In the genomic region with DNA sequence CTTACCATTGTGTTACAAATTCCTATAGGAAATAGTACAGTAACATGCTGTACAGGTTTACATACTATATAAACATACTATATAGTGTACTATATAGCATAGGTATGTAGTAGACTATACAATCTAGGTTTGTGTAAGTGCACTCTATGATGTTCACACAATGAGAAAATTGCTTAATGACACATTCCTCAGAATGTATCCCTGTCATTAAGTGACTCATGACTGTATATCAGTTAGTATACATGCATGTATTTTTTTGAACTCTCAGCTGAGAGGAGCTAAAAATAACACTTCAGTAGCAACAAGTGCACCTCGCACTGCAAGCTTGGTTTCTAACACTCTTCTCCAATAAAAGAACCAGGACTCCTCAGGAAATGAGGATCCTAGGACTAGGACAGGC, we compare ENCODE assay signal across 28 cellular contexts. TPM values are rescaled to one million over a fixed set of nuclear protein-coding genes. Genes with fewer than 3 reads are reported as not detected.
DNase-seq lines count a peak whose midpoint lies in the region; ATAC-seq, FAIRE-seq and TF ChIP-seq lines count a peak whose summit lies in the region.
"Had no signal": no experiment of that assay in that cellular context is flagged by ENCODE, and none has a peak within 500 bp of the region (broad histone marks: within the 10 kb centered on the region; RNA-seq: fewer than 3 reads in every experiment).

No MANE protein-coding gene starts in this region.

- TF ChIP-seq CTCF in left ventricle myocardium inferior (IDR thresholded peaks at IDR 0.05; ENCODE audit: borderline replicate concordance): no peak
- no peak for TF ChIP-seq CTCF in bronchial epithelial cell (IDR thresholded peaks at IDR 0.05; ENCODE audit: insufficient read depth, low read length, severe bottlenecking)
- no peak for TF ChIP-seq CTCF in ovary (IDR thresholded peaks at IDR 0.05)

- DNase-seq in Right ventricle myocardium superior (no peak), left ventricle myocardium inferior (no peak), bronchial epithelial cell (ENCODE audit: low read depth) (peak; percentile 63), left colon (no peak), ovary (no peak), NCI-H748 treated with DMSO at 0.1 percent for 48 hours (lab: John Stamatoyannopoulos, UW) (no peak)
- DNase-seq: 8988T; ACHN; BE2C; CD8-positive, alpha-beta memory T cell; DMS79 treated with DMSO at 0.1 percent for 48 hours; GF-D8; GOT3; Karpas-422; NCI-H2029; NCI-H446; NCI-H524 treated with DMSO at 0.1 percent for 48 hours; PC-9; RPMI8226; SHP77 treated with DMSO at 0.1 percent for 48 hours had no signal

- no peaks in the 10 kb centered on the region for H3K36me3 ChIP-seq in left ventricle myocardium inferior
- no peaks in the 10 kb centered on the region for H3K36me3 ChIP-seq in bronchial epithelial cell (ENCODE audit: control insufficient read depth, insufficient read depth, low read length)
- no peaks in the 10 kb centered on the region for H3K36me3 ChIP-seq in ovary
- H3K36me3 ChIP-seq: BE2C had no signal

- no peak for FAIRE-seq in bronchial epithelial cell (lab: Jason Lieb, UNC)
- FAIRE-seq: GM12891, HepG2 had no signal

- ATAC-seq in Right ventricle myocardium superior (ENCODE audit: poor library complexity) (peak; percentile 41), left colon (peak; percentile 37), GM21723 (IDR thresholded peaks at IDR 0.05; ENCODE audit: unreplicated experiment) (no peak), GM21390 (IDR thresholded peaks at IDR 0.05; ENCODE audit: unreplicated experiment) (no peak)
- ATAC-seq: HCT116, HepG2 had no signal

- H3K4me1 ChIP-seq in left ventricle myocardium inferior (no peaks in the 10 kb centered on the region), ovary (ENCODE audit: insufficient read depth) (no peaks in the 10 kb centered on the region)
- H3K4me1 ChIP-seq: BE2C had no signal

- no peaks in the 10 kb centered on the region for H3K27me3 ChIP-seq in left ventricle myocardium inferior (ENCODE audit: low read depth)
- no peaks in the 10 kb centered on the region for H3K27me3 ChIP-seq in bronchial epithelial cell (ENCODE audit: control insufficient read depth, insufficient read depth, low read length)
- no peaks in the 10 kb centered on the region for H3K27me3 ChIP-seq in ovary
- H3K27me3 ChIP-seq: BE2C had no signal

- 82 to 91% (median 83%) methylated on average over 1 of the region's 1 CpG for WGBS in ovary, 3 donors

- intact Hi-C loops in Right ventricle myocardium superior (cut with DNase I): no loop called here
- intact Hi-C loops in left ventricle myocardium inferior (cut with micrococcal nuclease): no loop called here
- intact Hi-C loops in left colon (cut with DNase I, micrococcal nuclease): no loop called here
- intact Hi-C loops in ovary (cut with DNase I): no loop called here

- H3K27ac ChIP-seq in left ventricle myocardium inferior (replicated peaks) (no peak overlapping the region), ovary (no peak overlapping the region)
- H3K27ac ChIP-seq: HL-60, PC-9 had no signal

- H3K4me3 ChIP-seq in left ventricle myocardium inferior: no peak overlapping the region
- H3K4me3 ChIP-seq in bronchial epithelial cell (ENCODE audit: low read depth, low read length): no peak overlapping the region
- no peak overlapping the region for H3K4me3 ChIP-seq in ovary
- H3K4me3 ChIP-seq: PC-9 had no signal

- no peak for TF ChIP-seq POLR2A in ovary (IDR thresholded peaks at IDR 0.05)

- H3K9me3 ChIP-seq in left ventricle myocardium inferior (replicated peaks) (no peaks in the 10 kb centered on the region), ovary (no peaks in the 10 kb centered on the region)
- H3K9me3 ChIP-seq: BE2C had no signal

- TF ChIP-seq EP300 in ovary (IDR thresholded peaks at IDR 0.05): no peak

RNA-seq across cellular contexts. Expression of a gene that starts 19.5 kb away (rescaled TPM):
- total RNA-seq in Right ventricle myocardium superior (3.6 TPM), left ventricle myocardium inferior (6.7 TPM), bronchial epithelial cell (under 0.01 TPM in 2 replicates), left colon (1 to 10 TPM; 1.3 to 4.4 TPM), ovary (10 to 100 TPM in 6 of 7 donors, 1 to 10 TPM in 1; 7.0 to 23.2 (median 20.5) TPM)
- polyA plus RNA-seq in ovary: 1 to 10 TPM; 1.8 to 3.3 TPM
- total RNA-seq: CD8-positive, alpha-beta memory T cell; HepG2; MCF 10A; PC-9 had no signal
- polyA plus RNA-seq: CD14-positive monocyte; CD8-positive, alpha-beta memory T cell; HepG2 had no signal

Comparison
In these comparisons a context has a peak if more than half of its experiments do, and no peak if none do; other contexts are left out.
1. ATAC-seq: peak in Right ventricle myocardium superior (single experiment) and left colon (single experiment); none in GM21723 (single experiment) and GM21390 (single experiment).